ENCODE assay signal across 28 cellular contexts in the genomic region with DNA sequence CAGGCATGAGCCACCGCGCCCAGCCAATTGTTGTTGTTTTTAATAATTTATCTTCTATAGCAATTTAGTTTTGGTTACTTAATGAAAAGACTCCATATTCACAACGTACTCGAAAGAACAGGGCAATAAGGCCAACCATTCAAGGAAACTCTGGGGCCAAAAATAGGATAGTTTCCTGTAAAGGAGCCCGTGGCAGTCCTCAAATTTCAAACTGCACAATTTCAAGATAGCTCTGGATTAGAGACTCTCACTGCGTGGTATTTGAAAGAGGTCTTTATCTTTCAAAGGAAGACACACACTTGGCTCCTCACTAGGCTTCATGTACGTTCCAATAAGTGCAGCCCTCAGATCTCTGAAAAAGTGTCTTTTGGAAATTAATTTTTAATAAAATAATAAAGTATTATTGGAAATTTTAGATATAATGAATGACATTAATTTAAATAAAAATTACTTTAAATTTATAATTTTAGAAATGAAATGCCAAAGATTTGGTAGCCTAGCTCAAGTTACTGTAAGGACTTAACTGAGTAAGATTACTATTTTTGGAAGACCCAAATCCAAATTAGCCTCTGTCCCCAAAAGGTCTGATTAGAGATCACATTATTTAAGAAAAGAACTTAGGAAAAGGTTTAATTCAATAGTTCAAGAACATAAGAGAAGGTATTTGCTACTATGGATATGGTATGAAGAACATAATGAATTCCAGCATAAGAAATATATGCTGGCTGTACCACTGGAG.
"Had no signal": no experiment of that assay in that cellular context is flagged by ENCODE, and none has a peak within 500 bp of the region (broad histone marks: within the 10 kb centered on the region; RNA-seq: fewer than 3 reads in every experiment).

No MANE protein-coding gene starts in this region.

- H3K4me3 ChIP-seq: colonic mucosa, esophagus squamous epithelium, gastroesophageal sphincter, heart left ventricle, hepatocyte, left lung, lower lobe of right lung, mucosa of descending colon had no signal

- DNase-seq: colonic mucosa; cortex of kidney; effector CD8-positive, alpha-beta T cell; effector memory CD8-positive, alpha-beta T cell; endodermal cell; erythroblast; esophagus squamous epithelium; foreskin fibroblast; foreskin melanocyte; heart left ventricle; hypothalamus; immature natural killer cell; islet precursor cell; kidney; left cardiac atrium; left lung; left ventricle myocardium superior; lower lobe of right lung; mesenchymal stem cell; mucosa of descending colon; naive thymus-derived CD4-positive, alpha-beta T cell had no signal

- H3K79me2 ChIP-seq: hepatocyte had no signal

- H3K27me3 ChIP-seq: colonic mucosa, esophagus squamous epithelium, gastroesophageal sphincter, heart left ventricle, hepatocyte, left lung had no signal

- H3K27ac ChIP-seq: colonic mucosa, epithelial cell of prostate, esophagus squamous epithelium, gastroesophageal sphincter, heart left ventricle, hepatocyte, left lung, lower lobe of right lung had no signal

- H3K4me2 ChIP-seq: hepatocyte had no signal

- H3K27ac Mint-ChIP-seq: dendritic cell treated with granulocyte-macrophage colony-stimulating factor and Interleukin-4, amounts not matched to agents 40 ng/mL and 50 ng/mL, for 4 days; endodermal cell; mesothelial cell of epicardium had no signal

- H3K4me1 ChIP-seq: colonic mucosa, esophagus squamous epithelium, gastroesophageal sphincter, heart left ventricle, left lung, lower lobe of right lung had no signal

- H3K9me3 ChIP-seq: colonic mucosa, esophagus squamous epithelium, gastroesophageal sphincter, heart left ventricle, left lung, lower lobe of right lung, mucosa of descending colon had no signal

- H3K4me3 Mint-ChIP-seq: dendritic cell treated with granulocyte-macrophage colony-stimulating factor and Interleukin-4, amounts not matched to agents 40 ng/mL and 50 ng/mL, for 4 days; effector memory CD8-positive, alpha-beta T cell; endodermal cell; immature natural killer cell; mesothelial cell of epicardium; naive thymus-derived CD4-positive, alpha-beta T cell had no signal

- H3K9me3 Mint-ChIP-seq: dendritic cell treated with granulocyte-macrophage colony-stimulating factor and Interleukin-4, amounts not matched to agents 40 ng/mL and 50 ng/mL, for 4 days; effector memory CD8-positive, alpha-beta T cell; endodermal cell; immature natural killer cell; mesothelial cell of epicardium; naive thymus-derived CD4-positive, alpha-beta T cell had no signal

- H3K36me3 ChIP-seq: colonic mucosa had no signal

- H3K4me1 Mint-ChIP-seq: endodermal cell; immature natural killer cell; mesothelial cell of epicardium; naive thymus-derived CD4-positive, alpha-beta T cell had no signal

- FAIRE-seq: endometrium, kidney had no signal

- H3K27me3 Mint-ChIP-seq: dendritic cell treated with granulocyte-macrophage colony-stimulating factor and Interleukin-4, amounts not matched to agents 40 ng/mL and 50 ng/mL, for 4 days; effector memory CD8-positive, alpha-beta T cell; naive thymus-derived CD4-positive, alpha-beta T cell had no signal

- ATAC-seq: effector memory CD8-positive, alpha-beta T cell; esophagus mucosa; gastroesophageal sphincter; heart left ventricle; left cardiac atrium; left lung; left ventricle myocardium superior; lower lobe of right lung; mucosa of descending colon; naive thymus-derived CD4-positive, alpha-beta T cell had no signal

- H2AFZ ChIP-seq: hepatocyte had no signal
